Comparison of ENCODE assay signal across 20 cellular contexts in genomic region chr3:178457506-178457905, GRCh38.
"Had no signal": no experiment of that assay in that cellular context is flagged by ENCODE, and none has a peak within 500 bp of the region (broad histone marks: within the 10 kb centered on the region; RNA-seq: fewer than 3 reads in every experiment).

No MANE protein-coding gene starts in this region.

- ATAC-seq: effector memory CD8-positive, alpha-beta T cell; esophagus mucosa; gastrocnemius medialis; left lung; lower lobe of right lung; mucosa of descending colon had no signal

- H3K27me3 ChIP-seq: colonic mucosa, gastrocnemius medialis, heart right ventricle, left lung had no signal

- H3K4me3 Mint-ChIP-seq: dendritic cell treated with granulocyte-macrophage colony-stimulating factor and Interleukin-4, amounts not matched to agents 40 ng/mL and 50 ng/mL, for 4 days; effector memory CD8-positive, alpha-beta T cell; endodermal cell; mesothelial cell of epicardium; naive B cell had no signal

- H3K36me3 Mint-ChIP-seq: mesothelial cell of epicardium, naive B cell had no signal

- H3K9me3 ChIP-seq: colonic mucosa, esophagus squamous epithelium, gastrocnemius medialis, heart right ventricle, lower lobe of right lung, mucosa of descending colon had no signal

- H3K4me3 ChIP-seq: colonic mucosa, esophagus squamous epithelium, gastrocnemius medialis, heart right ventricle, left lung, lower lobe of right lung, mucosa of descending colon had no signal

- H3K9me3 Mint-ChIP-seq: dendritic cell treated with granulocyte-macrophage colony-stimulating factor and Interleukin-4, amounts not matched to agents 40 ng/mL and 50 ng/mL, for 4 days; effector memory CD8-positive, alpha-beta T cell had no signal

- H3K4me1 ChIP-seq: colonic mucosa, left lung, lower lobe of right lung had no signal

- H3K27ac Mint-ChIP-seq: dendritic cell treated with granulocyte-macrophage colony-stimulating factor and Interleukin-4, amounts not matched to agents 40 ng/mL and 50 ng/mL, for 4 days; effector memory CD8-positive, alpha-beta T cell; endodermal cell; mesothelial cell of epicardium had no signal

- H3K27me3 Mint-ChIP-seq: dendritic cell treated with granulocyte-macrophage colony-stimulating factor and Interleukin-4, amounts not matched to agents 40 ng/mL and 50 ng/mL, for 4 days had no signal

- DNase-seq: colonic mucosa; cortex of kidney; effector CD8-positive, alpha-beta T cell; effector memory CD8-positive, alpha-beta T cell; endodermal cell; erythroblast; esophagus squamous epithelium; foreskin melanocyte; gastrocnemius medialis; glutamatergic neuron; heart right ventricle; left cardiac atrium; left lung; left ventricle myocardium superior; lower lobe of right lung; mucosa of descending colon; naive B cell had no signal

- H3K4me1 Mint-ChIP-seq: endodermal cell, naive B cell had no signal

- H3K36me3 ChIP-seq: colonic mucosa, esophagus squamous epithelium, gastrocnemius medialis, heart right ventricle, left lung, lower lobe of right lung had no signal
